In the genomic region with DNA sequence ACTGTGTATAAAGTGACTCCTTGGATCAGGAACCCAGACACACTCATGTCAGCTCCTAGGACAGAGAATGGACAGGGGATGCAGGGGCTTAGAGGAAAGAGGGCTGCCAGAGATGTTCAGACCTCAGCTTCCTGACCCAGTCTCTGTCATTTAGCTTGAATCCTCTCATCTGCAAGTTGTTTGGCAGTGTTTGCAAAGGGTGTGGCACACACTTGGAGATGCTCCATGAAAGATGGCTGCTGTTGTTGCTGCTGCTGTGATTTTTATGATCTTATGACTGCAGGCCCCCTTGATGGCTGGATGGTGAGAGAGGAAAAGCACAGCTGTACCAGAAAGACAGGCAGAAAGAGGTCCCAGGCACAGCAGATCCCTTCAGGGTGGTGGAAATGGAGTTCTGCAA, we compare ENCODE assay signal across 8 cellular contexts. TPM values are rescaled to one million over a fixed set of nuclear protein-coding genes. Genes with fewer than 3 reads are reported as not detected.
A peak's percentile ranks its signal among the peaks of the same experiment; 100 is the strongest.
DNase-seq lines count a peak whose midpoint lies in the region; ATAC-seq, FAIRE-seq and TF ChIP-seq lines count a peak whose summit lies in the region.
"Not testable (repeated sequence)": the region's sequence is repeated elsewhere in the genome, so short reads cannot be mapped to it uniquely, and the experiment has no call there.

No MANE protein-coding gene starts in this region.

- FAIRE-seq in keratinocyte (lab: Jason Lieb, UNC), result peak; percentile 41

- in situ Hi-C loops in GM23248 (cut with MboI), result not testable (repeated sequence)

- not testable (repeated sequence) for H3K9me1 ChIP-seq in keratinocyte (ENCODE audit: control insufficient read depth, extremely low read depth, insufficient read depth, low read length)

- intact Hi-C loops in esophagus squamous epithelium (cut with DNase I); mucosa of descending colon (cut with DNase I, micrococcal nuclease): not testable (repeated sequence)

- peak; percentile 47 for ATAC-seq in mucosa of descending colon

- CTCF ChIA-PET in RWPE1 (lab: Yijun Ruan, JAX), result not testable (repeated sequence)

- not testable (repeated sequence) for TF ChIP-seq CTCF in RWPE1 (conservative IDR thresholded peaks at IDR 0.05; ENCODE audit: low read depth); esophagus squamous epithelium (IDR thresholded peaks at IDR 0.05); keratinocyte (optimal IDR thresholded peaks at IDR 0.05 in 1 of 3, IDR thresholded peaks at IDR 0.05 in 1 of 3, conservative IDR thresholded peaks at IDR 0.05 in 1 of 3; ENCODE audit: extremely low read depth in 1 of 3, insufficient read depth in 2 of 3, low read length in 3 of 3); mucosa of descending colon (IDR thresholded peaks at IDR 0.05); suprapubic skin (IDR thresholded peaks at IDR 0.05)

- H4K20me1 ChIP-seq in GM23248 (ENCODE audit: insufficient read depth); keratinocyte (ENCODE audit: control insufficient read depth, extremely low read depth, insufficient read depth, low read length): not testable (repeated sequence)

- H3K27me3 ChIP-seq in GM23248 (replicated peaks; ENCODE audit: insufficient read depth); esophagus (ENCODE audit: control insufficient read depth in 1 of 2, insufficient read depth in 2 of 2, low read length in 2 of 2); keratinocyte (ENCODE audit: control insufficient read depth, extremely low read depth, insufficient read depth, low read length); suprapubic skin: not testable (repeated sequence)
- H3K27me3 ChIP-seq in esophagus squamous epithelium, result peaks cover 0 to 15% (median 0%) of the 10 kb centered on the region in 4 donors

- TF ChIP-seq EP300 in suprapubic skin (IDR thresholded peaks at IDR 0.05), result not testable (repeated sequence)

- H3K4me1 ChIP-seq in GM23248 (ENCODE audit: insufficient read depth); esophagus (ENCODE audit: control insufficient read depth in 2 of 2, insufficient read depth in 2 of 2, low read length in 1 of 2); mucosa of descending colon (ENCODE audit: low read depth): not testable (repeated sequence)
- H3K4me1 ChIP-seq in esophagus squamous epithelium, result peaks cover 0 to 35% (median 9%) of the 10 kb centered on the region in 3 donors
- peaks cover 18% of the 10 kb centered on the region for H3K4me1 ChIP-seq in keratinocyte (ENCODE audit: control insufficient read depth, extremely low read depth, insufficient read depth, low read length)
- H3K4me1 ChIP-seq in suprapubic skin, result peaks cover 24% of the 10 kb centered on the region

- not testable (repeated sequence) for DNase-seq in GM23248; RWPE1 (ENCODE audit: low spot score); esophagus squamous epithelium (lab: John Stamatoyannopoulos, UW); keratinocyte (ENCODE audit: low read depth, low spot score); mucosa of descending colon; suprapubic skin (ENCODE audit: low spot score in 2 of 2)
- peak; percentile 46 for DNase-seq in NCI-H748 (lab: John Stamatoyannopoulos, UW; ENCODE audit: unreplicated experiment)

- POLR2A ChIA-PET in RWPE1 (lab: Yijun Ruan, JAX; ENCODE audit: low non-redundant PET), result not testable (repeated sequence)

- not testable (repeated sequence) for H3K9ac ChIP-seq in GM23248; keratinocyte (ENCODE audit: control insufficient read depth, extremely low read depth, insufficient read depth, low read length)

- 0 out of 2 replicates have a peak overlapping the region, but pooled peaks have one; percentile 45 for H2AFZ ChIP-seq in GM23248
- H2AFZ ChIP-seq in keratinocyte (ENCODE audit: control insufficient read depth, low read length), result not testable (repeated sequence)

- H3K36me3 ChIP-seq in GM23248 (ENCODE audit: low read depth); esophagus (ENCODE audit: control insufficient read depth in 2 of 2, insufficient read depth in 2 of 2, low read length in 1 of 2); esophagus squamous epithelium; keratinocyte (ENCODE audit: control insufficient read depth in 2 of 2, extremely low read depth in 1 of 2, insufficient read depth in 2 of 2, low read length in 2 of 2); mucosa of descending colon (ENCODE audit: low read depth); suprapubic skin: not testable (repeated sequence)

- not testable (repeated sequence) for H3K9me3 ChIP-seq in GM23248 (ENCODE audit: low read depth); esophagus (ENCODE audit: control insufficient read depth in 2 of 2, insufficient read depth in 1 of 2, low read depth in 1 of 2, low read length in 1 of 2); esophagus squamous epithelium; keratinocyte (ENCODE audit: control insufficient read depth, low read depth, low read length); mucosa of descending colon; suprapubic skin

- H3K4me3 ChIP-seq in GM23248; esophagus (ENCODE audit: low read depth in 1 of 2, low read length in 2 of 2); esophagus squamous epithelium; keratinocyte (ENCODE audit: control insufficient read depth in 2 of 3, extremely low read depth in 1 of 3, insufficient read depth in 2 of 3, low read depth in 1 of 3, low read length in 3 of 3); mucosa of descending colon; suprapubic skin: not testable (repeated sequence)

- H3F3A ChIP-seq in GM23248 (ENCODE audit: insufficient read depth), result peaks cover 12% of the 10 kb centered on the region; the same call in 1 of the 2 replicates

- not testable (repeated sequence) for H3K79me2 ChIP-seq in GM23248 (ENCODE audit: insufficient read depth); keratinocyte (ENCODE audit: control insufficient read depth, insufficient read depth, low read length)

- H3K4me2 ChIP-seq in GM23248 (ENCODE audit: unreplicated experiment); keratinocyte (ENCODE audit: control insufficient read depth, extremely low read depth, insufficient read depth, low read depth, low read length): not testable (repeated sequence)

- not testable (repeated sequence) for H3K9me2 ChIP-seq in GM23248 (ENCODE audit: insufficient read depth)

- dilution Hi-C loops in keratinocyte (cut with MboI; ENCODE audit: extremely low pct_ligation_motif_present, low sequenced_read_pairs), result not testable (repeated sequence)

- TF ChIP-seq POLR2A in esophagus squamous epithelium (IDR thresholded peaks at IDR 0.05); suprapubic skin (IDR thresholded peaks at IDR 0.05): not testable (repeated sequence)

- H3K27ac ChIP-seq in GM23248; keratinocyte (ENCODE audit: control insufficient read depth, insufficient read depth, low read length): not testable (repeated sequence)
- H3K27ac ChIP-seq in RWPE1 (peak overlapping the region; percentile 78), esophagus (ENCODE audit: low read depth in 2 of 2, low read length in 1 of 2) (peak overlapping the region; percentile 38 to 74), esophagus squamous epithelium (peak overlapping the region in 3 of 4 donors; percentile 64 to 81 (median 68)), suprapubic skin (peak overlapping the region; percentile 68)

RNA-seq across cellular contexts. Expression of gene PAX8, which starts 35.9 kb away (rescaled TPM):
- total RNA-seq in GM23248 (2014; rRNA removed; shearing (Covaris generic)), result 2.1 and 5.8 TPM in 2 replicates
- 13.1 and 20.4 TPM in 2 replicates for polyA plus RNA-seq in GM23248 (2016; fragmentation: Nextera tagmentation; extraction: Ambion mirVana)
- polyA plus RNA-seq in esophagus, result 1 to 10 TPM in 1 of 2 donors, under 1 TPM in 1; 0.28 to 4.0 TPM
- total RNA-seq in esophagus squamous epithelium, result 1 to 10 TPM in 3 of 4 donors, under 1 TPM in 1; 0.32 to 7.6 (median 2.7) TPM
- polyA plus RNA-seq in keratinocyte, result 3.4 to 5.9 TPM (median 4.4 TPM) in 3 replicates
- polyA plus RNA-seq in keratinocyte (2011; ENCODE audit: low read depth), result 3.4 TPM
- polyA plus RNA-seq in keratinocyte (2011; cell fraction: cytosol; rRNA removed), result 5.5 and 7.0 TPM in 2 replicates
- 7.3 and 7.6 TPM in 2 replicates for polyA plus RNA-seq in keratinocyte (2011; cell fraction: nucleus; rRNA removed)
- polyA plus RNA-seq in keratinocyte (2012; ENCODE audit: low replicate concordance), result 8.2 and 8.9 TPM in 2 replicates
- polyA minus RNA-seq in keratinocyte, result 5.7 to 8.2 TPM (median 6.8 TPM) in 3 replicates
- 2.1 TPM for polyA minus RNA-seq in keratinocyte (2011; cell fraction: cytosol; rRNA and poly(A)+ RNA removed)
- polyA minus RNA-seq in keratinocyte (2011; cell fraction: nucleus; rRNA and poly(A)+ RNA removed), result 5.5 and 6.1 TPM in 2 replicates
- 1 to 10 TPM in 2 of 3 donors, under 1 TPM in 1; 0.82 to 6.2 (median 4.8) TPM for total RNA-seq in mucosa of descending colon
- total RNA-seq in suprapubic skin, result 1 to 10 TPM; 2.3 to 7.7 (median 5.6) TPM
